1 cellular context compared by ENCODE assay signal in genomic region chr22:38982008-38982927, GRCh38.
TF ChIP-seq lines count a peak whose summit lies in the region.

TSS of gene APOBEC3B (plus strand) at chr22:38982347. CDS start at chr22:38982454, 107 bp downstream.

TF ChIP-seq in HepG2, 621 proteins besides CTCF, POLR2A, EP300 and RAD21 (continued from another document):
- TF ChIP-seq IRF1 (CRISPR knock-in tag; IDR thresholded peaks at IDR 0.05; ENCODE audit: low read depth) (no peak), SIN3B (IDR thresholded peaks at IDR 0.05; ENCODE audit: low read length) (peak; percentile 81), RXRB (CRISPR knock-in tag; IDR thresholded peaks at IDR 0.05; ENCODE audit: borderline replicate concordance) (0 out of 2 replicates have a peak, but pooled peaks have one; percentile 10), NFYB (CRISPR knock-in tag; IDR thresholded peaks at IDR 0.05) (peak; percentile 54), STAG1 (CRISPR knock-in tag; IDR thresholded peaks at IDR 0.05) (no peak), ZNF350 (CRISPR knock-in tag; IDR thresholded peaks at IDR 0.05; ENCODE audit: borderline replicate concordance, low read depth) (peak; percentile 56; the same call in 1 of the 2 replicates), MTA1 (CRISPR knock-in tag; IDR thresholded peaks at IDR 0.05; ENCODE audit: borderline replicate concordance) (peak; percentile 41; the same call in 1 of the 2 replicates), NFYC (CRISPR knock-in tag; IDR thresholded peaks at IDR 0.05) (peak; percentile 53), KAT8 (CRISPR knock-in tag; IDR thresholded peaks at IDR 0.05) (peak; percentile 33; the same call in 1 of the 2 replicates), ZFX (CRISPR knock-in tag; IDR thresholded peaks at IDR 0.05; ENCODE audit: low read depth) (peak; percentile 43; the same call in 1 of the 2 replicates), ZBTB7B (CRISPR knock-in tag; IDR thresholded peaks at IDR 0.05) (0 out of 2 replicates have a peak, but pooled peaks have one; percentile 22), JUND (CRISPR knock-in tag; IDR thresholded peaks at IDR 0.05) (peak; percentile 77; the same call in 1 of the 2 replicates), GABPA (IDR thresholded peaks at IDR 0.05; ENCODE audit: low read depth, low read length) (no peak), GABPA (CRISPR knock-in tag; IDR thresholded peaks at IDR 0.05; ENCODE audit: low read depth) (peak; percentile 82), TFDP2 (CRISPR knock-in tag; IDR thresholded peaks at IDR 0.05) (peak; percentile 91), ZNF724P (CRISPR knock-in tag; IDR thresholded peaks at IDR 0.05; ENCODE audit: borderline replicate concordance) (0 out of 2 replicates have a peak, but pooled peaks have one; percentile 30), ARID4A (CRISPR knock-in tag; IDR thresholded peaks at IDR 0.05; ENCODE audit: borderline replicate concordance) (peak; percentile 59), FOSL2 (CRISPR knock-in tag; IDR thresholded peaks at IDR 0.05) (peak; percentile 94), ATF7-NPFF (CRISPR knock-in tag; IDR thresholded peaks at IDR 0.05; ENCODE audit: low read depth) (0 out of 2 replicates have a peak, but pooled peaks have one; percentile 32), MAF1 (CRISPR knock-in tag; IDR thresholded peaks at IDR 0.05; ENCODE audit: borderline replicate concordance) (no peak), ZNF781 (CRISPR knock-in tag; IDR thresholded peaks at IDR 0.05; ENCODE audit: borderline replicate concordance, not compliant biosample characterization) (no peak), SMAD1 (CRISPR knock-in tag; IDR thresholded peaks at IDR 0.05; ENCODE audit: borderline replicate concordance, low read depth) (0 out of 2 replicates have a peak, but pooled peaks have one; percentile 62), HDAC1 (CRISPR knock-in tag; IDR thresholded peaks at IDR 0.05) (peak; percentile 50; the same call in 1 of the 2 replicates), CCDC6 (CRISPR knock-in tag; IDR thresholded peaks at IDR 0.05) (no peak), ZNF432 (CRISPR knock-in tag; IDR thresholded peaks at IDR 0.05; ENCODE audit: borderline replicate concordance) (no peak), POLR2AphosphoS5 (IDR thresholded peaks at IDR 0.05; ENCODE audit: low read depth, low read length) (peak; percentile 28; the same call in 1 of the 2 replicates), ZNF513 (CRISPR knock-in tag; conservative IDR thresholded peaks at IDR 0.05) (no peak), ATAD3A (CRISPR knock-in tag; IDR thresholded peaks at IDR 0.05) (no peak), ZNF747 (CRISPR knock-in tag; IDR thresholded peaks at IDR 0.05; ENCODE audit: borderline replicate concordance) (no peak), ELF1 (CRISPR knock-in tag; IDR thresholded peaks at IDR 0.05) (peak; percentile 73), NFE2L2 (IDR thresholded peaks at IDR 0.05; ENCODE audit: low read length) (no peak), FOXO4 (CRISPR knock-in tag; conservative IDR thresholded peaks at IDR 0.05) (0 out of 2 replicates have a peak, but pooled peaks have one; percentile 80), FOSL1 (CRISPR knock-in tag; IDR thresholded peaks at IDR 0.05; ENCODE audit: borderline replicate concordance) (peak; percentile 55; the same call in 1 of the 2 replicates), TERF1 (CRISPR knock-in tag; IDR thresholded peaks at IDR 0.05) (no peak), ZNF564 (CRISPR knock-in tag; IDR thresholded peaks at IDR 0.05) (peak; percentile 52; the same call in 1 of the 2 replicates), SIX4 (CRISPR knock-in tag; IDR thresholded peaks at IDR 0.05) (no peak), CENPX (CRISPR knock-in tag; IDR thresholded peaks at IDR 0.05) (no peak), ZNF761 (CRISPR knock-in tag; conservative IDR thresholded peaks at IDR 0.05) (no peak), ZMYM3 (CRISPR knock-in tag; IDR thresholded peaks at IDR 0.05) (peak; percentile 67; the same call in 1 of the 2 replicates)
